In genomic region chr11:102452461-102453285, GRCh38 we compare ENCODE assay signal across 1 cellular context.
TF ChIP-seq lines count a peak whose summit lies in the region.

A gene with protein sequence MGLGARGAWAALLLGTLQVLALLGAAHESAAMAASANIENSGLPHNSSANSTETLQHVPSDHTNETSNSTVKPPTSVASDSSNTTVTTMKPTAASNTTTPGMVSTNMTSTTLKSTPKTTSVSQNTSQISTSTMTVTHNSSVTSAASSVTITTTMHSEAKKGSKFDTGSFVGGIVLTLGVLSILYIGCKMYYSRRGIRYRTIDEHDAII (minus strand): TSS chr11:102452765. CDS start chr11:102452623, 142 bp downstream.

TF ChIP-seq in WTC11, 78 proteins besides CTCF, POLR2A, EP300 and RAD21 (continued from another document):
- TF ChIP-seq, protein P1, sequence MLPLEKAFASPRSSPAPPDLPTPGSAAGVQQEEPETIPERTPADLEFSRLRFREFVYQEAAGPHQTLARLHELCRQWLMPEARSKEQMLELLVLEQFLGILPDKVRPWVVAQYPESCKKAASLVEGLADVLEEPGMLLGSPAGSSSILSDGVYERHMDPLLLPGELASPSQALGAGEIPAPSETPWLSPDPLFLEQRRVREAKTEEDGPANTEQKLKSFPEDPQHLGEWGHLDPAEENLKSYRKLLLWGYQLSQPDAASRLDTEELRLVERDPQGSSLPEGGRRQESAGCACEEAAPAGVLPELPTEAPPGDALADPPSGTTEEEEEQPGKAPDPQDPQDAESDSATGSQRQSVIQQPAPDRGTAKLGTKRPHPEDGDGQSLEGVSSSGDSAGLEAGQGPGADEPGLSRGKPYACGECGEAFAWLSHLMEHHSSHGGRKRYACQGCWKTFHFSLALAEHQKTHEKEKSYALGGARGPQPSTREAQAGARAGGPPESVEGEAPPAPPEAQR (CRISPR knock-in tag; IDR thresholded peaks at IDR 0.05): no peak
- TF ChIP-seq NR1H2 (CRISPR knock-in tag; IDR thresholded peaks at IDR 0.05) (no peak), TP53 (CRISPR knock-in tag; IDR thresholded peaks at IDR 0.05) (peak; percentile 79), NFE2L1 (CRISPR knock-in tag; IDR thresholded peaks at IDR 0.05) (no peak), ELF4 (CRISPR knock-in tag; IDR thresholded peaks at IDR 0.05; ENCODE audit: low read depth) (no peak), ZNF263 (CRISPR knock-in tag; IDR thresholded peaks at IDR 0.05; ENCODE audit: low read depth) (peak; percentile 56; the same call in 1 of the 2 replicates), MAX (CRISPR knock-in tag; IDR thresholded peaks at IDR 0.05) (peak; percentile 58; the same call in 1 of the 2 replicates), GABPB1 (CRISPR knock-in tag; IDR thresholded peaks at IDR 0.05) (0 out of 2 replicates have a peak, but pooled peaks have one; percentile 15), NFYB (CRISPR knock-in tag; conservative IDR thresholded peaks at IDR 0.05; ENCODE audit: low read depth) (no peak), RORB (CRISPR knock-in tag; IDR thresholded peaks at IDR 0.05) (no peak), ZNF219 (CRISPR knock-in tag; IDR thresholded peaks at IDR 0.05; ENCODE audit: borderline replicate concordance) (no peak), ZNF423 (CRISPR knock-in tag; IDR thresholded peaks at IDR 0.05) (peak; percentile 60), JAZF1 (CRISPR knock-in tag; IDR thresholded peaks at IDR 0.05) (no peak), ZNF121 (CRISPR knock-in tag; IDR thresholded peaks at IDR 0.05) (no peak), E2F5 (CRISPR knock-in tag; IDR thresholded peaks at IDR 0.05) (peak; percentile 54; the same call in 1 of the 2 replicates), IRF1 (CRISPR knock-in tag; IDR thresholded peaks at IDR 0.05) (no peak), KAT7 (CRISPR knock-in tag; IDR thresholded peaks at IDR 0.05; ENCODE audit: borderline replicate concordance) (0 out of 2 replicates have a peak, but pooled peaks have one; percentile 53), TCF7 (CRISPR knock-in tag; IDR thresholded peaks at IDR 0.05; ENCODE audit: low read depth) (no peak), FOXP1 (CRISPR knock-in tag; IDR thresholded peaks at IDR 0.05; ENCODE audit: borderline replicate concordance) (peak; percentile 69), SP1 (CRISPR knock-in tag; conservative IDR thresholded peaks at IDR 0.05) (peak; percentile 49), ETV6 (CRISPR knock-in tag; IDR thresholded peaks at IDR 0.05) (no peak), TEAD1 (CRISPR knock-in tag; IDR thresholded peaks at IDR 0.05) (no peak; the same call in none of the 2 replicates), USF1 (CRISPR knock-in tag; IDR thresholded peaks at IDR 0.05) (no peak), MYBL2 (CRISPR knock-in tag; IDR thresholded peaks at IDR 0.05) (peak; percentile 63; the same call in 1 of the 2 replicates), ZNF425 (CRISPR knock-in tag; conservative IDR thresholded peaks at IDR 0.05) (no peak), ZNF232 (CRISPR knock-in tag; IDR thresholded peaks at IDR 0.05) (0 out of 2 replicates have a peak, but pooled peaks have one; percentile 66), FOXP4 (CRISPR knock-in tag; IDR thresholded peaks at IDR 0.05) (peak; percentile 67; the same call in 1 of the 2 replicates), NR3C1 (CRISPR knock-in tag; conservative IDR thresholded peaks at IDR 0.05; ENCODE audit: low read depth) (0 out of 2 replicates have a peak, but pooled peaks have one; percentile 45), SMAD4 (CRISPR knock-in tag; IDR thresholded peaks at IDR 0.05) (no peak)
- TF ChIP-seq, protein P2, sequence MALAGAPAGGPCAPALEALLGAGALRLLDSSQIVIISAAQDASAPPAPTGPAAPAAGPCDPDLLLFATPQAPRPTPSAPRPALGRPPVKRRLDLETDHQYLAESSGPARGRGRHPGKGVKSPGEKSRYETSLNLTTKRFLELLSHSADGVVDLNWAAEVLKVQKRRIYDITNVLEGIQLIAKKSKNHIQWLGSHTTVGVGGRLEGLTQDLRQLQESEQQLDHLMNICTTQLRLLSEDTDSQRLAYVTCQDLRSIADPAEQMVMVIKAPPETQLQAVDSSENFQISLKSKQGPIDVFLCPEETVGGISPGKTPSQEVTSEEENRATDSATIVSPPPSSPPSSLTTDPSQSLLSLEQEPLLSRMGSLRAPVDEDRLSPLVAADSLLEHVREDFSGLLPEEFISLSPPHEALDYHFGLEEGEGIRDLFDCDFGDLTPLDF (CRISPR knock-in tag; IDR thresholded peaks at IDR 0.05): no peak
- TF ChIP-seq, protein P3, sequence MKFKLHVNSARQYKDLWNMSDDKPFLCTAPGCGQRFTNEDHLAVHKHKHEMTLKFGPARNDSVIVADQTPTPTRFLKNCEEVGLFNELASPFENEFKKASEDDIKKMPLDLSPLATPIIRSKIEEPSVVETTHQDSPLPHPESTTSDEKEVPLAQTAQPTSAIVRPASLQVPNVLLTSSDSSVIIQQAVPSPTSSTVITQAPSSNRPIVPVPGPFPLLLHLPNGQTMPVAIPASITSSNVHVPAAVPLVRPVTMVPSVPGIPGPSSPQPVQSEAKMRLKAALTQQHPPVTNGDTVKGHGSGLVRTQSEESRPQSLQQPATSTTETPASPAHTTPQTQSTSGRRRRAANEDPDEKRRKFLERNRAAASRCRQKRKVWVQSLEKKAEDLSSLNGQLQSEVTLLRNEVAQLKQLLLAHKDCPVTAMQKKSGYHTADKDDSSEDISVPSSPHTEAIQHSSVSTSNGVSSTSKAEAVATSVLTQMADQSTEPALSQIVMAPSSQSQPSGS (CRISPR knock-in tag; IDR thresholded peaks at IDR 0.05; ENCODE audit: borderline replicate concordance, low read depth): no peak
- TF ChIP-seq, protein P4, sequence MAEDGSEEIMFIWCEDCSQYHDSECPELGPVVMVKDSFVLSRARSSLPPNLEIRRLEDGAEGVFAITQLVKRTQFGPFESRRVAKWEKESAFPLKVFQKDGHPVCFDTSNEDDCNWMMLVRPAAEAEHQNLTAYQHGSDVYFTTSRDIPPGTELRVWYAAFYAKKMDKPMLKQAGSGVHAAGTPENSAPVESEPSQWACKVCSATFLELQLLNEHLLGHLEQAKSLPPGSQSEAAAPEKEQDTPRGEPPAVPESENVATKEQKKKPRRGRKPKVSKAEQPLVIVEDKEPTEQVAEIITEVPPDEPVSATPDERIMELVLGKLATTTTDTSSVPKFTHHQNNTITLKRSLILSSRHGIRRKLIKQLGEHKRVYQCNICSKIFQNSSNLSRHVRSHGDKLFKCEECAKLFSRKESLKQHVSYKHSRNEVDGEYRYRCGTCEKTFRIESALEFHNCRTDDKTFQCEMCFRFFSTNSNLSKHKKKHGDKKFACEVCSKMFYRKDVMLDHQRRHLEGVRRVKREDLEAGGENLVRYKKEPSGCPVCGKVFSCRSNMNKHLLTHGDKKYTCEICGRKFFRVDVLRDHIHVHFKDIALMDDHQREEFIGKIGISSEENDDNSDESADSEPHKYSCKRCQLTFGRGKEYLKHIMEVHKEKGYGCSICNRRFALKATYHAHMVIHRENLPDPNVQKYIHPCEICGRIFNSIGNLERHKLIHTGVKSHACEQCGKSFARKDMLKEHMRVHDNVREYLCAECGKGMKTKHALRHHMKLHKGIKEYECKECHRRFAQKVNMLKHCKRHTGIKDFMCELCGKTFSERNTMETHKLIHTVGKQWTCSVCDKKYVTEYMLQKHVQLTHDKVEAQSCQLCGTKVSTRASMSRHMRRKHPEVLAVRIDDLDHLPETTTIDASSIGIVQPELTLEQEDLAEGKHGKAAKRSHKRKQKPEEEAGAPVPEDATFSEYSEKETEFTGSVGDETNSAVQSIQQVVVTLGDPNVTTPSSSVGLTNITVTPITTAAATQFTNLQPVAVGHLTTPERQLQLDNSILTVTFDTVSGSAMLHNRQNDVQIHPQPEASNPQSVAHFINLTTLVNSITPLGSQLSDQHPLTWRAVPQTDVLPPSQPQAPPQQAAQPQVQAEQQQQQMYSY (CRISPR knock-in tag; IDR thresholded peaks at IDR 0.05): no peak
- TF ChIP-seq, protein P5, sequence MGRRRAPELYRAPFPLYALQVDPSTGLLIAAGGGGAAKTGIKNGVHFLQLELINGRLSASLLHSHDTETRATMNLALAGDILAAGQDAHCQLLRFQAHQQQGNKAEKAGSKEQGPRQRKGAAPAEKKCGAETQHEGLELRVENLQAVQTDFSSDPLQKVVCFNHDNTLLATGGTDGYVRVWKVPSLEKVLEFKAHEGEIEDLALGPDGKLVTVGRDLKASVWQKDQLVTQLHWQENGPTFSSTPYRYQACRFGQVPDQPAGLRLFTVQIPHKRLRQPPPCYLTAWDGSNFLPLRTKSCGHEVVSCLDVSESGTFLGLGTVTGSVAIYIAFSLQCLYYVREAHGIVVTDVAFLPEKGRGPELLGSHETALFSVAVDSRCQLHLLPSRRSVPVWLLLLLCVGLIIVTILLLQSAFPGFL (CRISPR knock-in tag; IDR thresholded peaks at IDR 0.05; ENCODE audit: borderline replicate concordance): peak; percentile 45; the same call in 1 of the 2 replicates
TF ChIP-seq in WTC11: peak in this region for 18.
